ENCODE assay signal across 8 cellular contexts in genomic region chr17:78383725-78384471, GRCh38. TPM values are rescaled to one million over a fixed set of nuclear protein-coding genes. Genes with fewer than 3 reads are reported as not detected.
DNase-seq lines count a peak whose midpoint lies in the region; ATAC-seq, FAIRE-seq and TF ChIP-seq lines count a peak whose summit lies in the region.

No MANE protein-coding gene starts in this region.

- ATAC-seq in HepG2 (no peak), left lobe of liver (peak; percentile 75)

- H3K4me1 ChIP-seq in liver (ENCODE audit: control insufficient read depth in 4 of 4, insufficient read depth in 4 of 4, low read length in 3 of 4) (peaks cover 6 to 21% (median 14%) of the 10 kb centered on the region in 4 donors), HepG2 (ENCODE audit: insufficient read depth, low read length) (peaks cover 53% of the 10 kb centered on the region), Caco-2 (peaks cover 10% of the 10 kb centered on the region)

- 65% methylated on average over 15 of the region's 15 CpGs for WGBS in liver
- 89% methylated on average over 15 of the region's 15 CpGs for WGBS in HepG2 (ENCODE audit: low lambda C conversion rate)

- H3K27me3 Mint-ChIP-seq in Caco-2 (ENCODE audit: insufficient read depth, unreplicated experiment): no peaks in the 10 kb centered on the region

- peak; percentile 33 to 40 for TF ChIP-seq RAD21 in liver (IDR thresholded peaks at IDR 0.05)
- no peak for TF ChIP-seq RAD21 in HepG2 (CRISPR knock-in tag; IDR thresholded peaks at IDR 0.05)

- FAIRE-seq in HepG2 (lab: Jason Lieb, UNC): no peak

- H3K4me3 Mint-ChIP-seq in Caco-2 (ENCODE audit: unreplicated experiment): no peak overlapping the region

- no peak overlapping the region for H2AFZ ChIP-seq in HepG2 (ENCODE audit: low read length)

- BruUV-seq in HepG2 (replicated peaks; lab: Mats Ljungman, UMichigan) (no TSS peak), Caco-2 (replicated peaks; lab: Mats Ljungman, UMichigan) (no TSS peak)

- peaks cover 17% of the 10 kb centered on the region for H3K4me1 Mint-ChIP-seq in Caco-2 (ENCODE audit: low read depth, unreplicated experiment)

- H3K9me3 Mint-ChIP-seq in Caco-2 (ENCODE audit: unreplicated experiment): no peaks in the 10 kb centered on the region

- in situ Hi-C loops in HepG2 (cut with HindIII; ENCODE audit: extremely low pct_ligation_motif_present, low pct_unique_long_range_greater_than_20kb) (no loop called here), brain microvascular endothelial cell (cut with HindIII; ENCODE audit: low pct_ligation_motif_present, low sequenced_read_pairs) (no loop called here)

- H3K4me3 ChIP-seq in liver (ENCODE audit: low read depth in 1 of 3, low read length in 3 of 3): no peak overlapping the region
- no peak overlapping the region for H3K4me3 ChIP-seq in HepG2 (replicated peaks in 1 of 3; ENCODE audit: insufficient read depth in 1 of 3, low read depth in 2 of 3, low read length in 3 of 3)
- H3K4me3 ChIP-seq in brain microvascular endothelial cell (ENCODE audit: low read depth, low read length): no peak overlapping the region
- no peak overlapping the region for H3K4me3 ChIP-seq in Caco-2 (ENCODE audit: low read depth, low read length)

- no peak for DNase-seq in HepG2 (ENCODE audit: low spot score)
- peak; percentile 95 for DNase-seq in RWPE1 (ENCODE audit: low spot score)
- DNase-seq in brain microvascular endothelial cell: peak; percentile 95
- peak; percentile 75 for DNase-seq in left lobe of liver (ENCODE audit: low spot score)
- peak; percentile 53 to 74 (median 67) for DNase-seq in stimulated activated CD4-positive, alpha-beta T cell treated with anti-CD3 and anti-CD28 coated beads, TNF-alpha, amount 100 ng/mL, for 48 hours (ENCODE audit: low read depth in 3 of 3)
- no peak for DNase-seq in RKO (ENCODE audit: low spot score)
- DNase-seq in Caco-2: no peak

- peaks cover 44% of the 10 kb centered on the region for H3K36me3 Mint-ChIP-seq in Caco-2 (ENCODE audit: insufficient read depth, unreplicated experiment)

- peak overlapping the region; percentile 68 to 87 for H3K27ac ChIP-seq in liver (ENCODE audit: low read depth in 1 of 2, low read length in 2 of 2)
- no peak overlapping the region for H3K27ac ChIP-seq in HepG2 (ENCODE audit: extremely low read length, insufficient read depth, low read length)
- H3K27ac ChIP-seq in RWPE1: peak overlapping the region; percentile 79
- peak overlapping the region; percentile 94 for H3K27ac ChIP-seq in brain microvascular endothelial cell

- H3K4me2 ChIP-seq in HepG2 (ENCODE audit: low read depth, low read length): no peak overlapping the region

- no peak overlapping the region for H3K27ac Mint-ChIP-seq in Caco-2 (ENCODE audit: unreplicated experiment)

- CTCF ChIA-PET in HepG2 (lab: Yijun Ruan, JAX; ENCODE audit: low intra/inter-chr PET ratio, low total read pairs) (no interaction called here), RWPE1 (lab: Yijun Ruan, JAX) (interaction anchor here (1.0 kb wide), 1 partner anchor 38 kb away, joined by 8 read pairs; no protein-coding TSS in a partner anchor), Caco-2 (lab: Charles Lee) (no interaction called here)

- peaks cover 24% of the 10 kb centered on the region; the same call in 1 of the 2 replicates for H4K20me1 ChIP-seq in HepG2 (ENCODE audit: insufficient read depth, low read length)

- TF ChIP-seq CTCF in liver (IDR thresholded peaks at IDR 0.05; ENCODE audit: low read depth, low read length, missing input control) (no peak), HepG2 (CRISPR knock-in tag; IDR thresholded peaks at IDR 0.05) (no peak), RWPE1 (conservative IDR thresholded peaks at IDR 0.05; ENCODE audit: low read depth) (no peak), brain microvascular endothelial cell (IDR thresholded peaks at IDR 0.05; ENCODE audit: low read depth, low read length, missing control alignments) (no peak), Caco-2 (IDR thresholded peaks at IDR 0.05; ENCODE audit: insufficient read depth in 1 of 2, low read depth in 1 of 2, low read length in 1 of 2, severe bottlenecking in 1 of 2, unreplicated experiment in 1 of 2) (no peak)

- peaks cover 90% of the 10 kb centered on the region for H3K79me2 ChIP-seq in HepG2 (ENCODE audit: insufficient read depth, low read length)

- POLR2A ChIA-PET in HepG2 (lab: Yijun Ruan, JAX): no interaction called here
- POLR2A ChIA-PET in RWPE1 (lab: Yijun Ruan, JAX; ENCODE audit: low non-redundant PET): no interaction called here
- POLR2A ChIA-PET in Caco-2 (lab: Charles Lee): no interaction called here

- TF ChIP-seq EP300 in HepG2 (IDR thresholded peaks at IDR 0.05; ENCODE audit: low read depth in 2 of 2, low read length in 2 of 2) (no peak), HepG2 (CRISPR knock-in tag; IDR thresholded peaks at IDR 0.05; ENCODE audit: borderline replicate concordance) (no peak)

- H3K27me3 ChIP-seq in liver (ENCODE audit: control insufficient read depth in 4 of 4, insufficient read depth in 4 of 4, low read length in 3 of 4): no peaks in the 10 kb centered on the region
- H3K27me3 ChIP-seq in HepG2 (ENCODE audit: control insufficient read depth in 1 of 2, insufficient read depth in 2 of 2, low read length in 2 of 2): no peaks in the 10 kb centered on the region
- H3K27me3 ChIP-seq in brain microvascular endothelial cell (replicated peaks): no peaks in the 10 kb centered on the region
- no peaks in the 10 kb centered on the region for H3K27me3 ChIP-seq in Caco-2 (replicated peaks; ENCODE audit: control insufficient read depth, insufficient read depth, low read length)

- H3K9ac ChIP-seq in liver (ENCODE audit: low read depth in 1 of 2, low read length in 2 of 2): peak overlapping the region in 1 of 2 donors; percentile 58
- H3K9ac ChIP-seq in HepG2 (ENCODE audit: insufficient read depth, low read depth, low read length): no peak overlapping the region

- H3K9me3 ChIP-seq in liver (ENCODE audit: control insufficient read depth in 4 of 4, low read length in 3 of 4) (no peaks in the 10 kb centered on the region), HepG2 (ENCODE audit: low read length) (no peaks in the 10 kb centered on the region), Caco-2 (no peaks in the 10 kb centered on the region)

- intact Hi-C loops in HepG2 (cut with micrococcal nuclease; ENCODE audit: unreplicated experiment): no loop called here
- intact Hi-C loops in Caco-2 (cut with micrococcal nuclease; ENCODE audit: unreplicated experiment): no loop called here

- H3K36me3 ChIP-seq in liver (ENCODE audit: control insufficient read depth in 4 of 4, insufficient read depth in 3 of 4, low read depth in 1 of 4, low read length in 3 of 4) (peaks cover 0 to 3% (median under 1%) of the 10 kb centered on the region in 4 donors), HepG2 (replicated peaks in 1 of 2; ENCODE audit: control insufficient read depth in 1 of 2, insufficient read depth in 2 of 2, low read length in 2 of 2) (peaks cover 3 to 15% of the 10 kb centered on the region in 2 experiments; a peak in 4 of 5 replicates), brain microvascular endothelial cell (replicated peaks) (no peaks in the 10 kb centered on the region), Caco-2 (ENCODE audit: control insufficient read depth, insufficient read depth, low read length) (no peaks in the 10 kb centered on the region; the same call in 1 of the 2 replicates)

- TF ChIP-seq POLR2A in HepG2 (IDR thresholded peaks at IDR 0.05; ENCODE audit: insufficient read depth in 1 of 2, low read depth in 2 of 2, low read length in 2 of 2): no peak

RNA-seq across cellular contexts. Expression of gene PGS1, which starts 5.4 kb away (rescaled TPM):
- total RNA-seq in liver: 10 to 100 TPM; 13.5 to 24.1 TPM
- polyA plus RNA-seq in liver: 10 to 100 TPM in 1 of 2 donors, 1 to 10 TPM in 1; 8.1 to 10.9 TPM
- 18.8 and 25.9 TPM in 2 replicates for total RNA-seq in HepG2 (2016; rRNA removed; fragmentation: Illumina TruSeq; extraction: Trizol)
- total RNA-seq in HepG2 (2016; cell fraction: cytosol; rRNA removed; fragmentation: Illumina TruSeq; extraction: Trizol; ENCODE audit: low read depth): 10.8 and 10.9 TPM in 2 replicates
- total RNA-seq in HepG2 (2016; cell fraction: insoluble cytoplasmic fraction; rRNA removed; fragmentation: Illumina TruSeq; extraction: Trizol): 14.8 and 27.5 TPM in 2 replicates
- 11.3 and 11.9 TPM in 2 replicates for total RNA-seq in HepG2 (2016; cell fraction: membrane; rRNA removed; fragmentation: Illumina TruSeq; extraction: Trizol)
- total RNA-seq in HepG2 (2016; cell fraction: nucleus; rRNA removed; fragmentation: Illumina TruSeq; extraction: Trizol): 27.4 and 30.7 TPM in 2 replicates
- polyA plus RNA-seq in HepG2 (2011; rRNA removed): 31.5 and 42.3 TPM in 2 replicates
- 30.6 and 33.0 TPM in 2 replicates for polyA plus RNA-seq in HepG2 (2011; cell fraction: cytosol; rRNA removed)
- polyA plus RNA-seq in HepG2 (2011; cell fraction: nucleus; rRNA removed): 151 and 153 TPM in 2 replicates
- polyA plus RNA-seq in HepG2 (2012): 18.3 and 27.7 TPM in 2 replicates
- polyA plus RNA-seq in HepG2 (2016; cell fraction: cytosol; fragmentation: Illumina TruSeq; extraction: Trizol; ENCODE audit: low read depth): 2.9 and 3.9 TPM in 2 replicates
- polyA plus RNA-seq in HepG2 (2016; cell fraction: insoluble cytoplasmic fraction; fragmentation: Illumina TruSeq; extraction: Trizol; ENCODE audit: low read depth): 12.8 and 16.5 TPM in 2 replicates
- polyA plus RNA-seq in HepG2 (2016; cell fraction: membrane; fragmentation: Illumina TruSeq; extraction: Trizol; ENCODE audit: low read depth): 6.1 and 6.7 TPM in 2 replicates
- 50.4 and 56.8 TPM in 2 replicates for polyA plus RNA-seq in HepG2 (2016; cell fraction: nucleus; fragmentation: Illumina TruSeq; extraction: Trizol; ENCODE audit: insufficient read depth, low read depth)
- 49.2 and 54.3 TPM in 2 replicates for polyA minus RNA-seq in HepG2 (2011; rRNA and poly(A)+ RNA removed; ENCODE audit: low replicate concordance)
- 13.6 and 15.2 TPM in 2 replicates for polyA minus RNA-seq in HepG2 (2011; cell fraction: cytosol; rRNA and poly(A)+ RNA removed)
- polyA minus RNA-seq in HepG2 (2011; cell fraction: nucleus; rRNA and poly(A)+ RNA removed): 58.3 and 63.7 TPM in 2 replicates
- total RNA-seq in left lobe of liver: 9.1 TPM
- 54.1 and 55.2 TPM in 2 replicates for total RNA-seq in Caco-2 (2022)

RNA-seq across cellular contexts. Expression of gene SOCS3, which starts 24.0 kb away (rescaled TPM):
- total RNA-seq in liver (10 to 100 TPM; 16.1 to 48.0 TPM), HepG2 (2016; rRNA removed; fragmentation: Illumina TruSeq; extraction: Trizol) (0.66 and 0.77 TPM in 2 replicates), left lobe of liver (2.7 TPM), Caco-2 (2022) (11.3 and 12.8 TPM in 2 replicates)
- polyA plus RNA-seq in liver (10 to 100 TPM; 12.2 to 20.5 TPM), HepG2 (2011; rRNA removed) (2.4 and 3.2 TPM in 2 replicates)
- 0.30 and 0.35 TPM in 2 replicates for total RNA-seq in HepG2 (2016; cell fraction: cytosol; rRNA removed; fragmentation: Illumina TruSeq; extraction: Trizol; ENCODE audit: low read depth)
- 0.59 and 0.95 TPM in 2 replicates for total RNA-seq in HepG2 (2016; cell fraction: insoluble cytoplasmic fraction; rRNA removed; fragmentation: Illumina TruSeq; extraction: Trizol)
- total RNA-seq in HepG2 (2016; cell fraction: membrane; rRNA removed; fragmentation: Illumina TruSeq; extraction: Trizol): 0.83 and 0.93 TPM in 2 replicates
- total RNA-seq in HepG2 (2016; cell fraction: nucleus; rRNA removed; fragmentation: Illumina TruSeq; extraction: Trizol): 0.66 and 1.2 TPM in 2 replicates
- 2.4 and 2.6 TPM in 2 replicates for polyA plus RNA-seq in HepG2 (2011; cell fraction: cytosol; rRNA removed)
- 4.1 and 5.9 TPM in 2 replicates for polyA plus RNA-seq in HepG2 (2011; cell fraction: nucleus; rRNA removed)
- 0.94 and 3.5 TPM in 2 replicates for polyA plus RNA-seq in HepG2 (2012)
- 0.05 and 0.10 TPM in 2 replicates for polyA plus RNA-seq in HepG2 (2016; cell fraction: cytosol; fragmentation: Illumina TruSeq; extraction: Trizol; ENCODE audit: low read depth)
- polyA plus RNA-seq in HepG2 (2016; cell fraction: insoluble cytoplasmic fraction; fragmentation: Illumina TruSeq; extraction: Trizol; ENCODE audit: low read depth): 0.32 and 0.52 TPM in 2 replicates
- polyA plus RNA-seq in HepG2 (2016; cell fraction: membrane; fragmentation: Illumina TruSeq; extraction: Trizol; ENCODE audit: low read depth): 0.27 and 0.28 TPM in 2 replicates
- polyA plus RNA-seq in HepG2 (2016; cell fraction: nucleus; fragmentation: Illumina TruSeq; extraction: Trizol; ENCODE audit: insufficient read depth, low read depth): 1.1 and 1.3 TPM in 2 replicates
- polyA minus RNA-seq in HepG2 (2011; rRNA and poly(A)+ RNA removed; ENCODE audit: low replicate concordance): 11.0 and 18.7 TPM in 2 replicates
- polyA minus RNA-seq in HepG2 (2011; cell fraction: cytosol; rRNA and poly(A)+ RNA removed): 6.9 and 7.9 TPM in 2 replicates
- 3.5 and 5.2 TPM in 2 replicates for polyA minus RNA-seq in HepG2 (2011; cell fraction: nucleus; rRNA and poly(A)+ RNA removed)

Comparison
In these comparisons a context has a peak if more than half of its experiments do, and no peak if none do; other contexts are left out.
1. DNase-seq: peak in RWPE1 (single experiment), brain microvascular endothelial cell (single experiment), left lobe of liver (single experiment) and stimulated activated CD4-positive, alpha-beta T cell treated with anti-CD3 and anti-CD28 coated beads, TNF-alpha, amount 100 ng/mL, for 48 hours (3 of 3); none in HepG2 (single experiment), RKO (single experiment) and Caco-2 (0 of 2).